Comparison of ENCODE assay signal across 11 cellular contexts in the genomic region with DNA sequence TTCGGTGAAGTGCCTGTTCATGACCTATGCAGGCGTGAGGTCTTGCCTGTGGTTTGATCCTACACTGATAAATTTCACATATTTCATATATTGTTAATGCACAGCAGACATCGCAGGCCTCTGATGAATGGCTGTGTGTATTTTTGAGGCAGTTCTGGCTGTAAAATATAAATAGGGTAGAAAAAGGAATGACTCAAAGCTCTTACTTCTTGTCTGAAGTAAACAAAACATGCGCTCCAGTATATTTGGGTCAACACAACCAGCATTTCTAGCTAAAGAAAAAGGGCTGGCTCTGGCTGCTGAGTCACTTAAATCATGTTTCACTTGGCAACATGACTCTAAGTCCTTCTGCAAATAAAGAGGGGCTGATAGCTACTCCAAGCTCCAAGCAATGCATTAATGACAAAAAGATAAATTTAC. TPM values are rescaled to one million over a fixed set of nuclear protein-coding genes. Genes with fewer than 3 reads are reported as not detected.
DNase-seq lines count a peak whose midpoint lies in the region; ATAC-seq, FAIRE-seq and TF ChIP-seq lines count a peak whose summit lies in the region.
"Had no signal": no experiment of that assay in that cellular context is flagged by ENCODE, and none has a peak within 500 bp of the region (broad histone marks: within the 10 kb centered on the region; RNA-seq: fewer than 3 reads in every experiment).

No MANE protein-coding gene starts in this region.

- H3K4me3 ChIP-seq in HEK293 (ENCODE audit: low read depth, low read length) (no peak overlapping the region), astrocyte of the spinal cord (ENCODE audit: low read depth, low read length) (no peak overlapping the region), HepG2 (replicated peaks in 1 of 3; ENCODE audit: insufficient read depth in 1 of 3, low read depth in 2 of 3, low read length in 3 of 3) (no peak overlapping the region)
- no peak overlapping the region for H3K4me3 ChIP-seq in effector memory CD4-positive, alpha-beta T cell (ENCODE audit: insufficient read depth, low read depth, low read length, poor library complexity, severe bottlenecking)
- H3K4me3 ChIP-seq: lung had no signal

- intact Hi-C loops in HepG2 (cut with micrococcal nuclease; ENCODE audit: unreplicated experiment) = no loop called here

- POLR2A ChIA-PET in HEK293 (lab: Yijun Ruan, JAX) = interaction anchor here (0.5 kb wide), 1 partner anchor 420 kb away, joined by 3 read pairs; no protein-coding TSS in a partner anchor
- POLR2A ChIA-PET in HepG2 (lab: Yijun Ruan, JAX) = no interaction called here

- no peaks in the 10 kb centered on the region for H3K36me3 ChIP-seq in HEK293 (ENCODE audit: control insufficient read depth in 2 of 2, insufficient read depth in 1 of 2, low read length in 2 of 2)
- no peaks in the 10 kb centered on the region for H3K36me3 ChIP-seq in HepG2 (replicated peaks in 1 of 2; ENCODE audit: control insufficient read depth in 1 of 2, insufficient read depth in 2 of 2, low read length in 2 of 2)
- no peaks in the 10 kb centered on the region for H3K36me3 ChIP-seq in effector memory CD4-positive, alpha-beta T cell (ENCODE audit: control insufficient read depth, insufficient read depth, low read length)

- no TSS peak for BruUV-seq in HepG2 (replicated peaks; lab: Mats Ljungman, UMichigan)

- no peak for FAIRE-seq in HepG2 (lab: Jason Lieb, UNC)

- CTCF ChIA-PET in HEK293 (lab: Yijun Ruan, JAX) = interaction anchor here (1.0 kb wide), 1 partner anchor 9 kb away, joined by 7 read pairs; no protein-coding TSS in a partner anchor
- CTCF ChIA-PET in HepG2 (lab: Yijun Ruan, JAX; ENCODE audit: low intra/inter-chr PET ratio, low total read pairs) = no interaction called here

- H4K20me1 ChIP-seq in HepG2 (ENCODE audit: insufficient read depth, low read length) = no peaks in the 10 kb centered on the region

- TF ChIP-seq CTCF in HEK293 (tag by site-specific recombination; IDR thresholded peaks at IDR 0.05) (no peak), astrocyte of the spinal cord (IDR thresholded peaks at IDR 0.05; ENCODE audit: low read depth, low read length) (no peak), HepG2 (CRISPR knock-in tag; IDR thresholded peaks at IDR 0.05) (no peak)

- no peak overlapping the region for H2AFZ ChIP-seq in HepG2 (ENCODE audit: low read length)

- no peak for TF ChIP-seq RAD21 in HepG2 (CRISPR knock-in tag; IDR thresholded peaks at IDR 0.05)

- H3K4me2 ChIP-seq in HepG2 (ENCODE audit: low read depth, low read length) = no peak overlapping the region

- no peak overlapping the region for H3K27ac ChIP-seq in HEK293 (ENCODE audit: extremely low read depth, low read depth, low read length)
- H3K27ac ChIP-seq in HepG2 (ENCODE audit: extremely low read length, insufficient read depth, low read length) = no peak overlapping the region
- H3K27ac ChIP-seq in effector memory CD4-positive, alpha-beta T cell (ENCODE audit: insufficient read depth, low read length, poor library complexity, severe bottlenecking) = no peak overlapping the region

- DNase-seq in A172 (ENCODE audit: low spot score) (peak; percentile 46), astrocyte of the spinal cord (ENCODE audit: low read depth, low spot score) (peak; percentile 87), HepG2 (ENCODE audit: low spot score) (peak; percentile 29)
- DNase-seq in effector memory CD4-positive, alpha-beta T cell = no peak
- DNase-seq in activated CD4-positive, alpha-beta T cell treated with anti-CD3 and anti-CD28 coated beads, Interleukin-2, amount 50 U/mL, for 48 hours = no peak
- DNase-seq: activated naive CD8-positive, alpha-beta T cell treated with anti-CD3 and anti-CD28 coated beads, Interleukin-2, amount 10 ng/mL, durations not matched to agents 7 days and 5 days; DMS79 had no signal

- WGBS in HepG2 (ENCODE audit: low lambda C conversion rate) = 25% methylated on average over 4 of the region's 4 CpGs

- H3K4me1 ChIP-seq in HEK293 (ENCODE audit: control insufficient read depth, insufficient read depth, low read length) = peaks cover 21% of the 10 kb centered on the region
- H3K4me1 ChIP-seq in HepG2 (ENCODE audit: insufficient read depth, low read length) = no peaks in the 10 kb centered on the region
- H3K4me1 ChIP-seq in effector memory CD4-positive, alpha-beta T cell (ENCODE audit: control insufficient read depth, insufficient read depth, low read length, poor library complexity, severe bottlenecking) = no peaks in the 10 kb centered on the region

- in situ Hi-C loops in astrocyte of the spinal cord (cut with HindIII; ENCODE audit: low sequenced_read_pairs) = no loop called here
- in situ Hi-C loops in HepG2 (cut with HindIII; ENCODE audit: extremely low pct_ligation_motif_present, low pct_unique_long_range_greater_than_20kb) = no loop called here

- no peak for ATAC-seq in HepG2
- ATAC-seq in HG03521 (IDR thresholded peaks at IDR 0.05; ENCODE audit: unreplicated experiment) = no peak
- ATAC-seq in GM18907 (IDR thresholded peaks at IDR 0.05; ENCODE audit: unreplicated experiment) = no peak

- H3K79me2 ChIP-seq in HepG2 (ENCODE audit: insufficient read depth, low read length) = no peaks in the 10 kb centered on the region

- 0 out of 5 replicates have a peak, but pooled peaks cover 0 to 3% of the 10 kb centered on the region in 2 experiments for H3K27me3 ChIP-seq in HepG2 (ENCODE audit: control insufficient read depth in 1 of 2, insufficient read depth in 2 of 2, low read length in 2 of 2)
- no peaks in the 10 kb centered on the region for H3K27me3 ChIP-seq in effector memory CD4-positive, alpha-beta T cell (replicated peaks; ENCODE audit: control insufficient read depth, insufficient read depth, low read length, poor library complexity, severe bottlenecking)

- TF ChIP-seq EP300 in HepG2 (IDR thresholded peaks at IDR 0.05; ENCODE audit: low read depth in 2 of 2, low read length in 2 of 2) = no peak
- TF ChIP-seq EP300 in HepG2 (CRISPR knock-in tag; IDR thresholded peaks at IDR 0.05; ENCODE audit: borderline replicate concordance) = no peak

- no peaks in the 10 kb centered on the region for H3K9me3 ChIP-seq in HEK293 (ENCODE audit: control insufficient read depth, insufficient read depth, low read depth, low read length)
- H3K9me3 ChIP-seq in HepG2 (ENCODE audit: low read length) = no peaks in the 10 kb centered on the region
- no peaks in the 10 kb centered on the region for H3K9me3 ChIP-seq in effector memory CD4-positive, alpha-beta T cell (ENCODE audit: control insufficient read depth, low read length)

- H3K9ac ChIP-seq in HepG2 (ENCODE audit: insufficient read depth, low read depth, low read length) = no peak overlapping the region

- TF ChIP-seq POLR2A in HepG2 (IDR thresholded peaks at IDR 0.05; ENCODE audit: insufficient read depth in 1 of 2, low read depth in 2 of 2, low read length in 2 of 2) = no peak

TF ChIP-seq in HEK293, 187 proteins besides CTCF, POLR2A, EP300 and RAD21 (continues in another document):
- TF ChIP-seq, protein P1, sequence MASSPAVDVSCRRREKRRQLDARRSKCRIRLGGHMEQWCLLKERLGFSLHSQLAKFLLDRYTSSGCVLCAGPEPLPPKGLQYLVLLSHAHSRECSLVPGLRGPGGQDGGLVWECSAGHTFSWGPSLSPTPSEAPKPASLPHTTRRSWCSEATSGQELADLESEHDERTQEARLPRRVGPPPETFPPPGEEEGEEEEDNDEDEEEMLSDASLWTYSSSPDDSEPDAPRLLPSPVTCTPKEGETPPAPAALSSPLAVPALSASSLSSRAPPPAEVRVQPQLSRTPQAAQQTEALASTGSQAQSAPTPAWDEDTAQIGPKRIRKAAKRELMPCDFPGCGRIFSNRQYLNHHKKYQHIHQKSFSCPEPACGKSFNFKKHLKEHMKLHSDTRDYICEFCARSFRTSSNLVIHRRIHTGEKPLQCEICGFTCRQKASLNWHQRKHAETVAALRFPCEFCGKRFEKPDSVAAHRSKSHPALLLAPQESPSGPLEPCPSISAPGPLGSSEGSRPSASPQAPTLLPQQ (tag by site-specific recombination; IDR thresholded peaks at IDR 0.05) = peak; percentile 48; the same call in 1 of the 2 replicates

TF ChIP-seq in HepG2, 621 proteins besides CTCF, POLR2A, EP300 and RAD21:
- TF ChIP-seq FOSL2 (CRISPR knock-in tag; IDR thresholded peaks at IDR 0.05) = peak; percentile 17; the same call in 1 of the 2 replicates
- TF ChIP-seq ZNF205 (CRISPR knock-in tag; IDR thresholded peaks at IDR 0.05) = no peak

RNA-seq across cellular contexts. Expression of a gene that starts 54.1 kb away (rescaled TPM):
- 0.05 and 0.12 TPM in 2 replicates for total RNA-seq in A172 (2014; rRNA removed; shearing (Covaris generic))
- not detected in 2 replicates for total RNA-seq in HepG2 (2016; rRNA removed; fragmentation: Illumina TruSeq; extraction: Trizol)
- total RNA-seq in HepG2 (2016; cell fraction: cytosol; rRNA removed; fragmentation: Illumina TruSeq; extraction: Trizol; ENCODE audit: low read depth) = not detected in 2 replicates
- total RNA-seq in HepG2 (2016; cell fraction: insoluble cytoplasmic fraction; rRNA removed; fragmentation: Illumina TruSeq; extraction: Trizol) = not detected in 2 replicates
- not detected in 2 replicates for total RNA-seq in HepG2 (2016; cell fraction: membrane; rRNA removed; fragmentation: Illumina TruSeq; extraction: Trizol)
- not detected in 2 replicates for total RNA-seq in HepG2 (2016; cell fraction: nucleus; rRNA removed; fragmentation: Illumina TruSeq; extraction: Trizol)
- not detected in 2 replicates for polyA plus RNA-seq in HepG2 (2011; rRNA removed)
- polyA plus RNA-seq in HepG2 (2011; cell fraction: cytosol; rRNA removed) = 0.01 TPM in 1 of 2 replicates, not detected in the other
- not detected in 2 replicates for polyA plus RNA-seq in HepG2 (2011; cell fraction: nucleus; rRNA removed)
- not detected in 2 replicates for polyA plus RNA-seq in HepG2 (2012)
- not detected in 2 replicates for polyA plus RNA-seq in HepG2 (2016; cell fraction: cytosol; fragmentation: Illumina TruSeq; extraction: Trizol; ENCODE audit: low read depth)
- polyA plus RNA-seq in HepG2 (2016; cell fraction: insoluble cytoplasmic fraction; fragmentation: Illumina TruSeq; extraction: Trizol; ENCODE audit: low read depth) = not detected in 2 replicates
- not detected in 2 replicates for polyA plus RNA-seq in HepG2 (2016; cell fraction: membrane; fragmentation: Illumina TruSeq; extraction: Trizol; ENCODE audit: low read depth)
- not detected in 2 replicates for polyA plus RNA-seq in HepG2 (2016; cell fraction: nucleus; fragmentation: Illumina TruSeq; extraction: Trizol; ENCODE audit: insufficient read depth, low read depth)
- 0.23 TPM in 1 of 2 replicates, not detected in the other for polyA minus RNA-seq in HepG2 (2011; rRNA and poly(A)+ RNA removed; ENCODE audit: low replicate concordance)
- polyA minus RNA-seq in HepG2 (2011; cell fraction: cytosol; rRNA and poly(A)+ RNA removed) = not detected in 2 replicates
- not detected in 2 replicates for polyA minus RNA-seq in HepG2 (2011; cell fraction: nucleus; rRNA and poly(A)+ RNA removed)

Comparison
In these comparisons a context has a peak if more than half of its experiments do, and no peak if none do; other contexts are left out.
1. DNase-seq: peak in A172 (single experiment), astrocyte of the spinal cord (single experiment) and HepG2 (single experiment); none in effector memory CD4-positive, alpha-beta T cell (0 of 3) and activated CD4-positive, alpha-beta T cell treated with anti-CD3 and anti-CD28 coated beads, Interleukin-2, amount 50 U/mL, for 48 hours (0 of 2).